Comparison of ENCODE assay signal across 2 cellular contexts in genomic region chr2:165793779-165794519, GRCh38.
TF ChIP-seq lines count a peak whose summit lies in the region.

TSS of gene GALNT3 (minus strand) at chr2:165794247. CDS start at chr2:165770700, 23,547 bp downstream.

TF ChIP-seq in SK-N-SH, 30 proteins besides CTCF, POLR2A, EP300 and RAD21 (continued from another document):
- TF ChIP-seq IRF3 (IDR thresholded peaks at IDR 0.05; ENCODE audit: low read depth, low read length) (no peak), RXRA (IDR thresholded peaks at IDR 0.05; ENCODE audit: borderline replicate concordance, low read depth) (no peak), USF2 (IDR thresholded peaks at IDR 0.05; ENCODE audit: borderline replicate concordance, low read depth, low read length) (no peak), NFIC (IDR thresholded peaks at IDR 0.05; ENCODE audit: borderline replicate concordance) (no peak)

TF ChIP-seq in SK-N-SH treated with all-trans-retinoic acid at 6 μM for 48 hours, 23 proteins besides CTCF, POLR2A, EP300 and RAD21 (continued from another document):
- TF ChIP-seq CSRNP3 (CRISPR knock-in tag; IDR thresholded peaks at IDR 0.05) = no peak
- no peak for TF ChIP-seq ZFP30 (CRISPR knock-in tag; IDR thresholded peaks at IDR 0.05)
- no peak for TF ChIP-seq ZC3H10 (CRISPR knock-in tag; IDR thresholded peaks at IDR 0.05)
- TF ChIP-seq POU6F1 (CRISPR knock-in tag; IDR thresholded peaks at IDR 0.05; ENCODE audit: borderline replicate concordance, low read depth) = no peak
- no peak for TF ChIP-seq CREB5 (CRISPR knock-in tag; IDR thresholded peaks at IDR 0.05; ENCODE audit: low read depth)
- no peak for TF ChIP-seq CSDC2 (CRISPR knock-in tag; IDR thresholded peaks at IDR 0.05)
TF ChIP-seq in SK-N-SH treated with all-trans-retinoic acid at 6 μM for 48 hours: peak in this region for 0.
